Comparison of ENCODE assay signal across 22 cellular contexts in genomic region chr9:91623004-91623403, GRCh38.
"Had no signal": no experiment of that assay in that cellular context is flagged by ENCODE, and none has a peak within 500 bp of the region (broad histone marks: within the 10 kb centered on the region; RNA-seq: fewer than 3 reads in every experiment).

No MANE protein-coding gene starts in this region.

- DNase-seq: activated CD4-positive, alpha-beta T cell treated with anti-CD3 and anti-CD28 coated beads, Interleukin-2, amount 10 ng/mL, durations not matched to agents 7 days and 5 days; activated CD8-positive, alpha-beta T cell treated with anti-CD3 and anti-CD28 coated beads for 36 hours; activated effector memory CD4-positive, alpha-beta T cell treated with Interleukin-2 at 50 U/mL for 16 hours; activated naive CD4-positive, alpha-beta T cell treated with Interleukin-2 at 50 U/mL for 16 hours; activated T-cell treated with anti-CD3 and anti-CD28 coated beads, Interleukin-2, amount 50 U/mL, for 72 hours; anterior cingulate cortex; effector memory CD4-positive, alpha-beta T cell; erythroblast; mesenchymal stem cell; natural killer cell; stimulated activated CD4-positive, alpha-beta T cell treated with anti-CD3 and anti-CD28 coated beads, Interleukin-15, amount 100 ng/mL, for 24 hours; stimulated activated CD4-positive, alpha-beta T cell treated with anti-CD3 and anti-CD28 coated beads, Interleukin-2, amount 100 ng/mL, for 24 hours; stimulated activated naive CD4-positive, alpha-beta T cell; SW 1271; T1000; testis; transverse colon; WERI-Rb-1 had no signal

- H3K4me3 Mint-ChIP-seq: activated CD4-positive, alpha-beta T cell treated with anti-CD3 and anti-CD28 coated beads, Interleukin-2, amount 10 ng/mL, durations not matched to agents 7 days and 5 days; activated CD8-positive, alpha-beta T cell treated with anti-CD3 and anti-CD28 coated beads for 36 hours; activated T-cell treated with anti-CD3 and anti-CD28 coated beads, Interleukin-2, amount 50 U/mL, for 72 hours; natural killer cell; neural progenitor cell; T-helper 1 cell treated with Interleukin-12 subunit alpha and Interleukin-12 subunit beta and Interleukin-4 antibody, amounts not matched to agents 30 μg/mL and 1 μg/mL, for 36 hours had no signal

- ATAC-seq: activated CD4-positive, CD25-positive, alpha-beta regulatory T cell treated with anti-CD3 and anti-CD28 coated beads, Interleukin-2, amount 50 U/mL, for 24 hours; activated CD8-positive, alpha-beta T cell treated with anti-CD3 and anti-CD28 coated beads for 36 hours; gastroesophageal sphincter; natural killer cell had no signal

- H3K9me3 Mint-ChIP-seq: activated CD4-positive, alpha-beta T cell treated with anti-CD3 and anti-CD28 coated beads, Interleukin-2, amount 10 ng/mL, durations not matched to agents 7 days and 5 days; activated CD8-positive, alpha-beta T cell treated with anti-CD3 and anti-CD28 coated beads for 36 hours; natural killer cell; neural progenitor cell; T-helper 1 cell treated with Interleukin-12 subunit alpha and Interleukin-12 subunit beta and Interleukin-4 antibody, amounts not matched to agents 30 μg/mL and 1 μg/mL, for 36 hours had no signal

- H3K4me1 Mint-ChIP-seq: neural progenitor cell had no signal

- H3K27ac Mint-ChIP-seq: activated CD4-positive, alpha-beta T cell treated with anti-CD3 and anti-CD28 coated beads, Interleukin-2, amount 10 ng/mL, durations not matched to agents 7 days and 5 days; activated CD8-positive, alpha-beta T cell treated with anti-CD3 and anti-CD28 coated beads for 36 hours; activated T-cell treated with anti-CD3 and anti-CD28 coated beads, Interleukin-2, amount 50 U/mL, for 72 hours; natural killer cell; neural progenitor cell; T-helper 1 cell treated with Interleukin-12 subunit alpha and Interleukin-12 subunit beta and Interleukin-4 antibody, amounts not matched to agents 30 μg/mL and 1 μg/mL, for 36 hours had no signal
